13 cellular contexts compared by ENCODE assay signal in the genomic region with DNA sequence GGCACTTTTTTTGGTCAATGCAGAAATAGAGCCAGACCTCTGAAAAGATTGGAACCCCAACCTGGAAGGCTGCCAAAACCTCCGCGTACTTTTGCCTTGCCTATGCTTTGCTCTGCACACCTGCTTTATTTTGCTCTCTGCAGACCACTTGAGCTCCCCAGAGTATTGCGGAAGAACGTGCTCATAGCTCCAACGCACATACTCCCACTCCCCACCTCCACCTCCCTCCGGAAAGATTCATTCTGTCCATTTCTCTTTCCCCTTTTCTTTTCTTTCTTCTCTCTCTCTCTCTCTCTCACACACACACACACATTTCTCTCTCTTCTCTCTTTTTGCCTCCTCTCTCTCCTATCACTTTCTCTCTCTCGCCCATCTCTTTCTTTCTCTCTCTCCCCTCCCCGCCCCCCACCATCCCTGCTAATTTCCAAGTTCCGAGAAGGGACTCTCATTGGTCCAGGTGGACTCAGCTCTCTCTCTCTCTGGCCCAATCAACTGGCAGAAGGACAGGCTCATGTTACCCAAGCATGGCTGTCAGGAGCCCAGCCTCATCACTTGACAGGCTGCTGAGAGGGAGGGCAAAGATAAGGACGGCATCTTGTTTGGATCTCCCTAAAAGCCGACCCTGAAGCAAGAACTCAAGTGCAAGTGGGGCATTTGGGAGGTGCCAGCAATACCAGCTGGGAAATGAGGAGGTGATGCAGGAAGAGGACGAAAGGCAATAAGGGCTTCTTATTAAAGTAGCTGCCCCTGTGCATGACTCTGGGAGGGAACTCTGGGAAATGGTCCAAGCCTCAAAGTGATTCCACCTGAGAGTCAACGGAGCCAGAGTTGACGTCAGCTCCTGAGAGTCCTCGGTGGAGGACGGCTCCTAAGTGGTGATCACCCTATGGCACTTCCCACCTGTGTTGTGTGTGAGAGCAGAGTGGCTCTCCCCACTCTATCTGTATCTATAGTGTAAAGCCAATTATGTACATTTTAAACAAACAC.
DNase-seq lines count a peak whose midpoint lies in the region; ATAC-seq and TF ChIP-seq lines count a peak whose summit lies in the region.
"Had no signal": no experiment of that assay in that cellular context is flagged by ENCODE, and none has a peak within 500 bp of the region (broad histone marks: within the 10 kb centered on the region; RNA-seq: fewer than 3 reads in every experiment).

No MANE protein-coding gene starts in this region.

- H3K27me3 ChIP-seq in left lung (no peaks in the 10 kb centered on the region), endodermal cell (ENCODE audit: control insufficient read depth, insufficient read depth, low read length, poor library complexity, severe bottlenecking) (no peaks in the 10 kb centered on the region)

- ATAC-seq in left lung (peak; percentile 89), left lobe of liver (no peak), GM21825 (IDR thresholded peaks at IDR 0.05; ENCODE audit: unreplicated experiment) (no peak)
- ATAC-seq: naive thymus-derived CD8-positive, alpha-beta T cell had no signal

- POLR2A ChIA-PET in RWPE1 (lab: Yijun Ruan, JAX; ENCODE audit: low non-redundant PET) = no interaction called here
- POLR2A ChIA-PET in HEK293T (lab: Yijun Ruan, JAX) = interaction anchor here (0.7 kb wide), 1 partner anchor 306 kb away, joined by 3 read pairs; no protein-coding TSS in a partner anchor

- H3K4me1 Mint-ChIP-seq in endodermal cell = no peaks in the 10 kb centered on the region

- H3K36me3 Mint-ChIP-seq in endodermal cell (ENCODE audit: low read depth) = no peaks in the 10 kb centered on the region
- H3K36me3 Mint-ChIP-seq: naive thymus-derived CD8-positive, alpha-beta T cell had no signal

- H3K9me3 Mint-ChIP-seq in endodermal cell = no peaks in the 10 kb centered on the region
- H3K9me3 Mint-ChIP-seq: naive thymus-derived CD8-positive, alpha-beta T cell had no signal

- H3K4me1 ChIP-seq in left lung = peaks cover 0 to 5% of the 10 kb centered on the region in 2 donors
- no peaks in the 10 kb centered on the region for H3K4me1 ChIP-seq in endodermal cell (ENCODE audit: control insufficient read depth, insufficient read depth, low read length)

- H3K36me3 ChIP-seq in left lung = no peaks in the 10 kb centered on the region
- no peaks in the 10 kb centered on the region for H3K36me3 ChIP-seq in endodermal cell (ENCODE audit: control insufficient read depth, insufficient read depth, low read length)

- H3K4me3 ChIP-seq in left lung = no peak overlapping the region
- no peak overlapping the region for H3K4me3 ChIP-seq in endodermal cell (ENCODE audit: low read length)

- CTCF ChIA-PET in RWPE1 (lab: Yijun Ruan, JAX) (no interaction called here), HEK293T (lab: Yijun Ruan, JAX) (interaction anchor here (0.6 kb wide), 1 partner anchor 113 kb away, joined by 3 read pairs; no protein-coding TSS in a partner anchor)

- intact Hi-C loops in left lung (cut with DNase I) = no loop called here

- H3K27ac ChIP-seq in RWPE1 = peak overlapping the region; percentile 46
- peak overlapping the region in 1 of 2 donors; percentile 29 for H3K27ac ChIP-seq in left lung
- no peak overlapping the region for H3K27ac ChIP-seq in endodermal cell (ENCODE audit: low read depth, low read length)
- H3K27ac ChIP-seq: HL-60 had no signal

- H3K9ac ChIP-seq in endodermal cell (ENCODE audit: extremely low read depth, low read length, poor library complexity, severe bottlenecking) = no peak overlapping the region

- H3K4me3 Mint-ChIP-seq in endodermal cell = no peak overlapping the region
- H3K4me3 Mint-ChIP-seq: CD14-positive monocyte; naive thymus-derived CD8-positive, alpha-beta T cell had no signal

- TF ChIP-seq CTCF in RWPE1 (conservative IDR thresholded peaks at IDR 0.05; ENCODE audit: low read depth) = no peak
- TF ChIP-seq CTCF in left lung (IDR thresholded peaks at IDR 0.05) = no peak
- no peak for TF ChIP-seq CTCF in endodermal cell (conservative IDR thresholded peaks at IDR 0.05)

- peaks cover 16% of the 10 kb centered on the region for H3K27me3 Mint-ChIP-seq in endodermal cell (ENCODE audit: insufficient read depth)

- H3K9me3 ChIP-seq in left lung (no peaks in the 10 kb centered on the region), endodermal cell (ENCODE audit: control insufficient read depth, low read length) (no peaks in the 10 kb centered on the region)

- 90% methylated on average over 15 to 16 of the region's 16 CpGs for WGBS in endodermal cell (ENCODE audit: insufficient coverage in 1 of 2, insufficient read length in 1 of 2), 2 experiments

- no peak overlapping the region for H3K27ac Mint-ChIP-seq in endodermal cell

- peak; percentile 43 for DNase-seq in DMS153 treated with DMSO at 0.1 percent for 48 hours (lab: John Stamatoyannopoulos, UW; ENCODE audit: unreplicated experiment)
- DNase-seq in NCI-H187 (lab: John Stamatoyannopoulos, UW) = peak; percentile 89 to 92
- no peak for DNase-seq in RWPE1 (ENCODE audit: low spot score)
- DNase-seq in left lung = peak in 1 of 2 donors; percentile 76
- no peak for DNase-seq in left lobe of liver (ENCODE audit: low spot score)
- DNase-seq in HEK293T (ENCODE audit: extremely low spot score) = no peak
- DNase-seq in endodermal cell = no peak
- DNase-seq: naive thymus-derived CD8-positive, alpha-beta T cell; NCI-H1694; stimulated activated naive CD4-positive, alpha-beta T cell treated with Interleukin-2 at 50 U/mL for 16 hours had no signal

TF ChIP-seq in HEK293T, 16 proteins besides CTCF, POLR2A, EP300 and RAD21:
- TF ChIP-seq L3MBTL2 (conservative IDR thresholded peaks at IDR 0.05) = no peak

Comparison
In these comparisons a context has a peak if more than half of its experiments do, and no peak if none do; other contexts are left out.
1. DNase-seq: peak in DMS153 treated with DMSO at 0.1 percent for 48 hours (single experiment) and NCI-H187 (2 of 2); none in RWPE1 (single experiment), left lobe of liver (single experiment), HEK293T (single experiment) and endodermal cell (single experiment).